20 cellular contexts compared by ENCODE assay signal in genomic region chr2:209141142-209141541, GRCh38.
"Had no signal": no experiment of that assay in that cellular context is flagged by ENCODE, and none has a peak within 500 bp of the region (broad histone marks: within the 10 kb centered on the region; RNA-seq: fewer than 3 reads in every experiment).

No MANE protein-coding gene starts in this region.

- H3K4me3 ChIP-seq: MG63 had no signal

- DNase-seq: IMR-90, Karpas-422, KG1, MG63, NCI-H1092, NCI-H1105 treated with DMSO at 0.1 percent for 48 hours, NCI-H1417 treated with DMSO at 0.1 percent for 48 hours, NCI-H146, NCI-H1694 treated with DMSO at 0.1 percent for 48 hours, NCI-H1930, NCI-H2081, NCI-H2107, NCI-H2227 treated with DMSO at 0.1 percent for 48 hours, NCI-H524, NCI-H526 treated with DMSO at 0.1 percent for 48 hours, NCI-H748 treated with DMSO at 0.1 percent for 48 hours, RPMI8226, SHP77, SK-N-SH had no signal

- H3K27ac ChIP-seq: HL-60 had no signal

- H3K27me3 ChIP-seq: MG63 had no signal

- H3K36me3 ChIP-seq: MG63 had no signal

- H3K9ac ChIP-seq: SK-N-SH had no signal

- H3K9me3 ChIP-seq: MG63, SK-N-SH had no signal

- H3K4me2 ChIP-seq: SK-N-SH had no signal
